14 cellular contexts compared by ENCODE assay signal in genomic region chr3:71576966-71577459, GRCh38. TPM values are rescaled to one million over a fixed set of nuclear protein-coding genes. Genes with fewer than 3 reads are reported as not detected.
DNase-seq lines count a peak whose midpoint lies in the region; ATAC-seq and TF ChIP-seq lines count a peak whose summit lies in the region.
"Had no signal": no experiment of that assay in that cellular context is flagged by ENCODE, and none has a peak within 500 bp of the region (broad histone marks: within the 10 kb centered on the region; RNA-seq: fewer than 3 reads in every experiment).

No MANE protein-coding gene starts in this region.

- POLR2A ChIA-PET in T-cell (lab: Charles Lee): interaction anchor here in 1 of 2 donors (0.6 kb wide), 1 partner anchor 164 kb away, joined by 4 read pairs; no protein-coding TSS in a partner anchor

- no peak for TF ChIP-seq EP300 in esophagus muscularis mucosa (IDR thresholded peaks at IDR 0.05)
- TF ChIP-seq EP300 in sigmoid colon (IDR thresholded peaks at IDR 0.05): no peak

- H3K27ac ChIP-seq in esophagus muscularis mucosa (replicated peaks in 1 of 4) (peak overlapping the region; percentile 96 to 100 (median 98)), sigmoid colon (peak overlapping the region; percentile 96 to 99 (median 98))

- peak; percentile 51 for DNase-seq in KBM-7
- DNase-seq in NOMO-1 treated with dmso at 0.1 percent for 144 hours (lab: John Stamatoyannopoulos, UW; ENCODE audit: unreplicated experiment): peak; percentile 24
- peak; percentile 83 for DNase-seq in esophagus muscularis mucosa (ENCODE audit: extremely low spot score)
- no peak for DNase-seq in sigmoid colon
- DNase-seq in T-cell: no peak
- DNase-seq in activated T-cell treated with anti-CD3 and anti-CD28 coated beads, Interleukin-2, amount 50 U/mL, for 72 hours: no peak
- DNase-seq in amygdala (lab: John Stamatoyannopoulos, UW): no peak
- DNase-seq: activated naive CD8-positive, alpha-beta T cell treated with anti-CD3 and anti-CD28 coated beads, Interleukin-2, amount 50 U/mL, for 24 hours; CD4-positive, CD25-positive, alpha-beta regulatory T cell; cortex of kidney; NCI-H1092; NCI-H510A; SHP77 had no signal

- H3K4me1 Mint-ChIP-seq in T-cell: peaks cover 22 to 27% (median 26%) of the 10 kb centered on the region in 3 donors
- H3K4me1 Mint-ChIP-seq in activated T-cell treated with anti-CD3 and anti-CD28 coated beads, Interleukin-2, amount 50 U/mL, for 72 hours (ENCODE audit: low read depth): peaks cover 47% of the 10 kb centered on the region

- H3K36me3 ChIP-seq in esophagus muscularis mucosa: peaks cover 0 to 7% (median 0%) of the 10 kb centered on the region in 4 donors
- H3K36me3 ChIP-seq in sigmoid colon: no peaks in the 10 kb centered on the region

- intact Hi-C loops in esophagus muscularis mucosa (cut with DNase I): loop anchor here (5.0 kb wide), 1 partner anchor 35 kb away; no protein-coding TSS in a partner anchor
- intact Hi-C loops in sigmoid colon (cut with DNase I): no loop called here

- H3K27me3 ChIP-seq in esophagus muscularis mucosa (no peaks in the 10 kb centered on the region), sigmoid colon (no peaks in the 10 kb centered on the region)

- TF ChIP-seq POLR2A in esophagus muscularis mucosa (IDR thresholded peaks at IDR 0.05; ENCODE audit: low read depth) (no peak), sigmoid colon (IDR thresholded peaks at IDR 0.05) (no peak)

- H3K9me3 ChIP-seq in esophagus muscularis mucosa: no peaks in the 10 kb centered on the region
- no peaks in the 10 kb centered on the region for H3K9me3 ChIP-seq in sigmoid colon

- WGBS in esophagus muscularis mucosa: 43% methylated on average over 6 of the region's 6 CpGs
- 26 to 49% methylated on average over 6 of the region's 6 CpGs for WGBS in sigmoid colon, 2 donors

- no peak overlapping the region for H3K27ac Mint-ChIP-seq in T-cell
- no peak overlapping the region for H3K27ac Mint-ChIP-seq in activated T-cell treated with anti-CD3 and anti-CD28 coated beads, Interleukin-2, amount 50 U/mL, for 72 hours
- H3K27ac Mint-ChIP-seq: activated naive CD8-positive, alpha-beta T cell treated with anti-CD3 and anti-CD28 coated beads, Interleukin-2, amount 50 U/mL, for 24 hours; CD4-positive, CD25-positive, alpha-beta regulatory T cell had no signal

- peaks cover 3% of the 10 kb centered on the region for H3K36me3 Mint-ChIP-seq in T-cell
- peaks cover 2 to 9% of the 10 kb centered on the region in 2 donors for H3K36me3 Mint-ChIP-seq in activated T-cell treated with anti-CD3 and anti-CD28 coated beads, Interleukin-2, amount 50 U/mL, for 72 hours (ENCODE audit: insufficient read depth in 2 of 2)

- in situ Hi-C loops in KBM-7 (cut with MboI; ENCODE audit: low pct_unique_long_range_greater_than_20kb, low sequenced_read_pairs): no loop called here

- no peaks in the 10 kb centered on the region for H3K9me3 Mint-ChIP-seq in T-cell
- H3K9me3 Mint-ChIP-seq in activated T-cell treated with anti-CD3 and anti-CD28 coated beads, Interleukin-2, amount 50 U/mL, for 72 hours: no peaks in the 10 kb centered on the region
- H3K9me3 Mint-ChIP-seq: activated naive CD8-positive, alpha-beta T cell treated with anti-CD3 and anti-CD28 coated beads, Interleukin-2, amount 50 U/mL, for 24 hours; CD4-positive, CD25-positive, alpha-beta regulatory T cell had no signal

- H3K4me3 Mint-ChIP-seq in T-cell: no peak overlapping the region
- no peak overlapping the region for H3K4me3 Mint-ChIP-seq in activated T-cell treated with anti-CD3 and anti-CD28 coated beads, Interleukin-2, amount 50 U/mL, for 72 hours

- TF ChIP-seq CTCF in esophagus muscularis mucosa (IDR thresholded peaks at IDR 0.05) (no peak), sigmoid colon (IDR thresholded peaks at IDR 0.05) (no peak)

- H3K27me3 Mint-ChIP-seq in T-cell: no peaks in the 10 kb centered on the region
- no peaks in the 10 kb centered on the region for H3K27me3 Mint-ChIP-seq in activated T-cell treated with anti-CD3 and anti-CD28 coated beads, Interleukin-2, amount 50 U/mL, for 72 hours (ENCODE audit: low read depth)
- H3K27me3 Mint-ChIP-seq: activated naive CD8-positive, alpha-beta T cell treated with anti-CD3 and anti-CD28 coated beads, Interleukin-2, amount 50 U/mL, for 24 hours had no signal

- H3K4me1 ChIP-seq in esophagus muscularis mucosa: peaks cover 11 to 78% (median 67%) of the 10 kb centered on the region in 4 donors
- H3K4me1 ChIP-seq in sigmoid colon: peaks cover 0 to 56% (median 38%) of the 10 kb centered on the region in 4 donors

- no peak for ATAC-seq in T-cell (replicated peaks in 1 of 4)
- ATAC-seq in activated T-cell treated with anti-CD3 and anti-CD28 coated beads, Interleukin-2, amount 50 U/mL, for 72 hours (replicated peaks in 1 of 2): no peak
- no peak for ATAC-seq in GM18907 (IDR thresholded peaks at IDR 0.05; ENCODE audit: unreplicated experiment)
- ATAC-seq: activated naive CD8-positive, alpha-beta T cell treated with anti-CD3 and anti-CD28 coated beads, Interleukin-2, amount 50 U/mL, for 24 hours had no signal

- H3K4me3 ChIP-seq in esophagus muscularis mucosa: peak overlapping the region; percentile 86 to 98 (median 90)
- H3K4me3 ChIP-seq in sigmoid colon: peak overlapping the region in 2 of 4 donors; percentile 5 to 91

- CTCF ChIA-PET in T-cell (lab: Charles Lee): no interaction called here

RNA-seq across cellular contexts. Expression of gene FOXP1, which starts 6.5 kb away (rescaled TPM):
- total RNA-seq in esophagus muscularis mucosa (100 to 1,000 TPM; 181 to 225 (median 205) TPM), sigmoid colon (100 to 1,000 TPM; 139 to 232 (median 169) TPM), T-cell (100 to 1,000 TPM; 258 to 586 (median 290) TPM)
- polyA plus RNA-seq in sigmoid colon: 10 to 100 TPM; 13.8 to 32.9 (median 14.3) TPM
- 100 to 1,000 TPM; 124 to 156 TPM for total RNA-seq in activated T-cell treated with anti-CD3 and anti-CD28 coated beads, Interleukin-2, amount 50 U/mL, for 72 hours

Comparison
In these comparisons a context has a peak if more than half of its experiments do, and no peak if none do; other contexts are left out.
1. DNase-seq: peak in KBM-7 (single experiment), NOMO-1 treated with dmso at 0.1 percent for 144 hours (single experiment) and esophagus muscularis mucosa (single experiment); none in sigmoid colon (single experiment), T-cell (0 of 34), activated T-cell treated with anti-CD3 and anti-CD28 coated beads, Interleukin-2, amount 50 U/mL, for 72 hours (0 of 2) and amygdala (0 of 56).